Comparison of ENCODE assay signal across 2 cellular contexts in genomic region chr15:41238100-41238499, GRCh38.
A peak's percentile ranks its signal among the peaks of the same experiment; 100 is the strongest.
TF ChIP-seq lines count a peak whose summit lies in the region.

No MANE protein-coding gene starts in this region.

TF ChIP-seq in WTC11, 78 proteins besides CTCF, POLR2A, EP300 and RAD21:
- TF ChIP-seq ZSCAN18 (CRISPR knock-in tag; IDR thresholded peaks at IDR 0.05), result no peak
- no peak for TF ChIP-seq ZNF423 (CRISPR knock-in tag; IDR thresholded peaks at IDR 0.05)
- TF ChIP-seq E2F5 (CRISPR knock-in tag; IDR thresholded peaks at IDR 0.05), result no peak
- TF ChIP-seq ZBTB21 (CRISPR knock-in tag; IDR thresholded peaks at IDR 0.05; ENCODE audit: borderline replicate concordance), result no peak
- TF ChIP-seq NFE2L1 (CRISPR knock-in tag; IDR thresholded peaks at IDR 0.05), result no peak
- no peak for TF ChIP-seq HMGA2 (CRISPR knock-in tag; IDR thresholded peaks at IDR 0.05)

TF ChIP-seq in HepG2, 621 proteins besides CTCF, POLR2A, EP300 and RAD21:
- TF ChIP-seq ONECUT2 (CRISPR knock-in tag; IDR thresholded peaks at IDR 0.05), result peak; percentile 54; the same call in 1 of the 2 replicates
- no peak for TF ChIP-seq ARID3A (IDR thresholded peaks at IDR 0.05; ENCODE audit: low read depth, low read length)
- TF ChIP-seq RFXANK (CRISPR knock-in tag; IDR thresholded peaks at IDR 0.05), result no peak
- TF ChIP-seq TEAD3 (CRISPR knock-in tag; optimal IDR thresholded peaks at IDR 0.05; ENCODE audit: borderline replicate concordance), result peak; percentile 23
- peak; percentile 56; the same call in 1 of the 2 replicates for TF ChIP-seq ZNF770 (CRISPR knock-in tag; IDR thresholded peaks at IDR 0.05)
